25 cellular contexts compared by ENCODE assay signal in genomic region chrX:54922547-54922946, GRCh38. TPM values are rescaled to one million over a fixed set of nuclear protein-coding genes. Genes with fewer than 3 reads are reported as not detected.
DNase-seq lines count a peak whose midpoint lies in the region; ATAC-seq and TF ChIP-seq lines count a peak whose summit lies in the region.
"Had no signal": no experiment of that assay in that cellular context is flagged by ENCODE, and none has a peak within 500 bp of the region (broad histone marks: within the 10 kb centered on the region; RNA-seq: fewer than 3 reads in every experiment).

No MANE protein-coding gene starts in this region.

- peaks cover 0 to 3% (median 0%) of the 10 kb centered on the region in 4 donors for H3K36me3 ChIP-seq in sigmoid colon
- H3K36me3 ChIP-seq: adrenal gland, breast epithelium had no signal

- no peaks in the 10 kb centered on the region for H3K27me3 ChIP-seq in sigmoid colon
- H3K27me3 ChIP-seq: esophagus muscularis mucosa had no signal

- TF ChIP-seq CTCF in sigmoid colon (IDR thresholded peaks at IDR 0.05), result no peak

- ATAC-seq in T-helper 17 cell (no peak), naive B cell (ENCODE audit: low read depth in 2 of 2) (no peak), HG02870 (IDR thresholded peaks at IDR 0.05; ENCODE audit: unreplicated experiment) (no peak), HG03280 (IDR thresholded peaks at IDR 0.05; ENCODE audit: unreplicated experiment) (no peak)
- no peak for ATAC-seq in stimulated activated effector memory CD8-positive, alpha-beta T cell treated with anti-CD3 and anti-CD28 coated beads, Interleukin-12 subunit alpha, Interleukin-12 subunit beta, amount 100 ng/mL, for 72 hours
- ATAC-seq: K562 had no signal

- H3K4me1 Mint-ChIP-seq in activated CD4-positive, alpha-beta T cell treated with anti-CD3 and anti-CD28 coated beads, Interleukin-2, amount 10 ng/mL, durations not matched to agents 24 days and 14 days, result peaks cover 17% of the 10 kb centered on the region
- peaks cover 19% of the 10 kb centered on the region for H3K4me1 Mint-ChIP-seq in activated CD4-positive, alpha-beta T cell treated with anti-CD3 and anti-CD28 coated beads, Interleukin-2, amount 10 ng/mL, durations not matched to agents 7 days and 5 days
- peaks cover 16% of the 10 kb centered on the region for H3K4me1 Mint-ChIP-seq in T-helper 17 cell
- peaks cover 15 to 24% (median 21%) of the 10 kb centered on the region in 3 donors for H3K4me1 Mint-ChIP-seq in naive B cell
- peaks cover 24% of the 10 kb centered on the region for H3K4me1 Mint-ChIP-seq in stimulated activated effector memory CD8-positive, alpha-beta T cell treated with anti-CD3 and anti-CD28 coated beads, Interleukin-12 subunit alpha, Interleukin-12 subunit beta, amount 100 ng/mL, for 72 hours

- H3K4me1 ChIP-seq in sigmoid colon, result peaks cover 0 to 6% (median 0%) of the 10 kb centered on the region in 4 donors
- H3K4me1 ChIP-seq: adrenal gland, breast epithelium, psoas muscle had no signal

- H3K9me3 ChIP-seq in T-helper 17 cell (ENCODE audit: control insufficient read depth, low read length, poor library complexity, severe bottlenecking), result no peaks in the 10 kb centered on the region
- no peaks in the 10 kb centered on the region for H3K9me3 ChIP-seq in sigmoid colon
- H3K9me3 ChIP-seq: adrenal gland, esophagus muscularis mucosa, psoas muscle had no signal

- no peak for TF ChIP-seq EP300 in sigmoid colon (IDR thresholded peaks at IDR 0.05)

- H3K4me3 Mint-ChIP-seq in activated CD4-positive, alpha-beta T cell treated with anti-CD3 and anti-CD28 coated beads, Interleukin-2, amount 10 ng/mL, durations not matched to agents 24 days and 14 days, result peak overlapping the region; percentile 94
- no peak overlapping the region for H3K4me3 Mint-ChIP-seq in activated CD4-positive, alpha-beta T cell treated with anti-CD3 and anti-CD28 coated beads, Interleukin-2, amount 10 ng/mL, durations not matched to agents 7 days and 5 days
- H3K4me3 Mint-ChIP-seq in T-helper 17 cell (peak overlapping the region; percentile 94), naive B cell (peak overlapping the region in 5 of 8 donors; percentile 31 to 98 (median 86))
- H3K4me3 Mint-ChIP-seq in stimulated activated effector memory CD8-positive, alpha-beta T cell treated with anti-CD3 and anti-CD28 coated beads, Interleukin-12 subunit alpha, Interleukin-12 subunit beta, amount 100 ng/mL, for 72 hours, result peak overlapping the region; percentile 89

- no peaks in the 10 kb centered on the region for H3K9me3 Mint-ChIP-seq in activated CD4-positive, alpha-beta T cell treated with anti-CD3 and anti-CD28 coated beads, Interleukin-2, amount 10 ng/mL, durations not matched to agents 24 days and 14 days
- H3K9me3 Mint-ChIP-seq in activated CD4-positive, alpha-beta T cell treated with anti-CD3 and anti-CD28 coated beads, Interleukin-2, amount 10 ng/mL, durations not matched to agents 7 days and 5 days, result no peaks in the 10 kb centered on the region
- H3K9me3 Mint-ChIP-seq in naive B cell, result peaks cover 0 to 8% (median 2%) of the 10 kb centered on the region in 7 donors
- no peaks in the 10 kb centered on the region for H3K9me3 Mint-ChIP-seq in stimulated activated effector memory CD8-positive, alpha-beta T cell treated with anti-CD3 and anti-CD28 coated beads, Interleukin-12 subunit alpha, Interleukin-12 subunit beta, amount 100 ng/mL, for 72 hours
- H3K9me3 Mint-ChIP-seq: T-helper 1 cell treated with Interleukin-12 subunit alpha and Interleukin-12 subunit beta and Interleukin-4 antibody, amounts not matched to agents 30 μg/mL and 1 μg/mL, for 36 hours had no signal

- H3K27ac ChIP-seq in sigmoid colon, result no peak overlapping the region
- H3K27ac ChIP-seq: adrenal gland, psoas muscle had no signal

- H3K27me3 Mint-ChIP-seq in activated CD4-positive, alpha-beta T cell treated with anti-CD3 and anti-CD28 coated beads, Interleukin-2, amount 10 ng/mL, durations not matched to agents 24 days and 14 days, result peaks cover 8% of the 10 kb centered on the region
- peaks cover 8% of the 10 kb centered on the region for H3K27me3 Mint-ChIP-seq in activated CD4-positive, alpha-beta T cell treated with anti-CD3 and anti-CD28 coated beads, Interleukin-2, amount 10 ng/mL, durations not matched to agents 7 days and 5 days
- H3K27me3 Mint-ChIP-seq in T-helper 17 cell, result no peaks in the 10 kb centered on the region
- peaks cover 0 to 9% (median 4%) of the 10 kb centered on the region in 3 donors for H3K27me3 Mint-ChIP-seq in naive B cell

- POLR2A ChIA-PET in activated CD4-positive, alpha-beta T cell treated with anti-CD3 and anti-CD28 coated beads, Interleukin-2, amount 10 ng/mL, durations not matched to agents 7 days and 5 days (lab: Charles Lee), result no interaction called here

- intact Hi-C loops in activated CD4-positive, alpha-beta T cell treated with anti-CD3 and anti-CD28 coated beads, Interleukin-2, amount 10 ng/mL, durations not matched to agents 24 days and 14 days (cut with micrococcal nuclease), result loop anchor here (10.0 kb wide), 1 partner anchor 82 kb away; the partner anchor contains the start of gene APEX2
- intact Hi-C loops in sigmoid colon (cut with DNase I), result loop anchor here (5.0 kb wide), 1 partner anchor 80 kb away; the partner anchor contains the start of gene APEX2

- TF ChIP-seq POLR2A in sigmoid colon (IDR thresholded peaks at IDR 0.05), result no peak

- H3K27ac Mint-ChIP-seq in activated CD4-positive, alpha-beta T cell treated with anti-CD3 and anti-CD28 coated beads, Interleukin-2, amount 10 ng/mL, durations not matched to agents 24 days and 14 days, result no peak overlapping the region
- no peak overlapping the region for H3K27ac Mint-ChIP-seq in activated CD4-positive, alpha-beta T cell treated with anti-CD3 and anti-CD28 coated beads, Interleukin-2, amount 10 ng/mL, durations not matched to agents 7 days and 5 days
- H3K27ac Mint-ChIP-seq in T-helper 17 cell (no peak overlapping the region), naive B cell (peak overlapping the region in 1 of 6 donors; percentile 83)
- no peak overlapping the region for H3K27ac Mint-ChIP-seq in stimulated activated effector memory CD8-positive, alpha-beta T cell treated with anti-CD3 and anti-CD28 coated beads, Interleukin-12 subunit alpha, Interleukin-12 subunit beta, amount 100 ng/mL, for 72 hours
- H3K27ac Mint-ChIP-seq: T-helper 1 cell treated with Interleukin-12 subunit alpha and Interleukin-12 subunit beta and Interleukin-4 antibody, amounts not matched to agents 30 μg/mL and 1 μg/mL, for 36 hours had no signal

- 92 to 93% methylated on average over 3 of the region's 3 CpGs for WGBS in sigmoid colon, 2 donors

- no peak for DNase-seq in activated CD4-positive, alpha-beta T cell treated with anti-CD3 and anti-CD28 coated beads, Interleukin-2, amount 10 ng/mL, durations not matched to agents 24 days and 14 days
- no peak for DNase-seq in activated CD4-positive, alpha-beta T cell treated with anti-CD3 and anti-CD28 coated beads, Interleukin-2, amount 10 ng/mL, durations not matched to agents 7 days and 5 days
- DNase-seq in T-helper 17 cell, result no peak
- no peak for DNase-seq in naive B cell
- DNase-seq in stimulated activated effector memory CD8-positive, alpha-beta T cell treated with anti-CD3 and anti-CD28 coated beads, Interleukin-12 subunit alpha, Interleukin-12 subunit beta, amount 100 ng/mL, for 72 hours (ENCODE audit: low spot score in 2 of 2), result no peak
- no peak for DNase-seq in sigmoid colon
- DNase-seq: activated CD8-positive, alpha-beta memory T cell treated with anti-CD3 and anti-CD28 coated beads, Interleukin-2, amount 50 U/mL, for 4 hours; activated effector memory CD4-positive, alpha-beta T cell treated with Interleukin-2 at 50 U/mL for 16 hours; adrenal gland; AML-193; effector memory CD4-positive, alpha-beta T cell; foreskin melanocyte; mesendoderm; NCI-H1694; NCI-H69; psoas muscle; stimulated activated CD8-positive, alpha-beta memory T cell treated with anti-CD3 and anti-CD28 coated beads, Interleukin-4, amount 100 ng/mL, for 48 hours; trophoblast cell had no signal

- H3K4me3 ChIP-seq in sigmoid colon, result no peak overlapping the region
- H3K4me3 ChIP-seq: K562 had no signal

- CTCF ChIA-PET in activated CD4-positive, alpha-beta T cell treated with anti-CD3 and anti-CD28 coated beads, Interleukin-2, amount 10 ng/mL, durations not matched to agents 7 days and 5 days (lab: Charles Lee), result interaction anchor here (0.6 kb wide), 1 partner anchor 121 kb away, joined by 3 read pairs; no protein-coding TSS in a partner anchor

- no peaks in the 10 kb centered on the region for H3K36me3 Mint-ChIP-seq in activated CD4-positive, alpha-beta T cell treated with anti-CD3 and anti-CD28 coated beads, Interleukin-2, amount 10 ng/mL, durations not matched to agents 24 days and 14 days (ENCODE audit: low read depth)
- H3K36me3 Mint-ChIP-seq in activated CD4-positive, alpha-beta T cell treated with anti-CD3 and anti-CD28 coated beads, Interleukin-2, amount 10 ng/mL, durations not matched to agents 7 days and 5 days (ENCODE audit: low read depth), result no peaks in the 10 kb centered on the region
- H3K36me3 Mint-ChIP-seq in T-helper 17 cell (ENCODE audit: low read depth), result no peaks in the 10 kb centered on the region
- H3K36me3 Mint-ChIP-seq in naive B cell, result no peaks in the 10 kb centered on the region
- H3K36me3 Mint-ChIP-seq in stimulated activated effector memory CD8-positive, alpha-beta T cell treated with anti-CD3 and anti-CD28 coated beads, Interleukin-12 subunit alpha, Interleukin-12 subunit beta, amount 100 ng/mL, for 72 hours, result no peaks in the 10 kb centered on the region

RNA-seq across cellular contexts. Expression of gene TRO, which starts 1.9 kb away (rescaled TPM):
- total RNA-seq in activated CD4-positive, alpha-beta T cell treated with anti-CD3 and anti-CD28 coated beads, Interleukin-2, amount 10 ng/mL, durations not matched to agents 24 days and 14 days, result 1.6 and 2.6 TPM in 2 replicates
- under 1 TPM; 0.54 to 0.74 TPM for total RNA-seq in activated CD4-positive, alpha-beta T cell treated with anti-CD3 and anti-CD28 coated beads, Interleukin-2, amount 10 ng/mL, durations not matched to agents 7 days and 5 days
- total RNA-seq in T-helper 17 cell, result 1 to 10 TPM in 1 of 2 donors, under 1 TPM in 1; 0.39 to 1.4 TPM
- 1 to 10 TPM in 4 of 6 donors, under 1 TPM in 1, not detected in 1; 0.40 to 1.6 (median 1.4) TPM for polyA plus RNA-seq in naive B cell (ENCODE audit: low read depth in 6 of 6)
- total RNA-seq in sigmoid colon, result 10 to 100 TPM in 2 of 4 donors, 1 to 10 TPM in 2; 5.8 to 19.9 (median 9.5) TPM
- 1 to 10 TPM in 2 of 3 donors, under 1 TPM in 1; 0.92 to 2.1 (median 1.2) TPM for polyA plus RNA-seq in sigmoid colon
- total RNA-seq: HT-29 had no signal
